13 cellular contexts compared by ENCODE assay signal in the genomic region with DNA sequence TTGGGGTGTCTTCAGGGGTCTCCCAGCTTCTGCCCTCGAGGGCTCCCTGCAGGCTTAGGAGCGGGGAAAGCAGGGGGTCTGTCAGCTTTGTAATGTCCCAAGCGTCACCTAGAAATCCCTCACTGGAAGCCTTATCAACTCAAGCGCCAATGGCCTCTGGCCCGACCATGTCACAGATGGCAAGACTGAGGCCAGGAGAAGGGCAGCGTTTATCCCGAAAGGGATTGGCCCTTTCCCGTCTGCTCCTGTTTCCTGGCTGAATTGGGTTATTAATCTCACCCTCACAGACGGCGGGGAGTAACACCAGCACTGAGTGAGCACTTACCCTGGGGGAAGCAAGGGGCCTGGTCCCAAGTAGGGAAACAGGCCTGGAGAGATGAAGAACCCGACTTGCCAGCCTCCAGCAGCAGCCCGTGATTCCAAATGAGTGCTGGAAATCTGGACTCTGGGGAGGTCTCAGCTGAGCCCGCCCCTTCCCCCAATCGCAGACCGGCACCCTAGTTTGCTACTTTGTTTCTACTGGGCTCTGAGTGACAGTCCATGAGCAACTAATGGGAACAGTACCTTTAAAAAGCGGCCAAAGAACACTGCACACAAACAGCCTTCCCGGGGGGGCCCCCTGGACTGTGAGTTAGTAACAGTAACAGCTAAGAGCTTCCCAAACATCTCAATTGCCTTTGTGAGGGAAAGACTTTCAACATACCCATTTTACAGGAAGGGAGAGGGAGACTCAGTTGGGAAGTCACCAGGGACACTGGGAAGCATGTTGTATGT. TPM values are rescaled to one million over a fixed set of nuclear protein-coding genes. Genes with fewer than 3 reads are reported as not detected.
A peak's percentile ranks its signal among the peaks of the same experiment; 100 is the strongest.
DNase-seq lines count a peak whose midpoint lies in the region; ATAC-seq and TF ChIP-seq lines count a peak whose summit lies in the region.
"Had no signal": no experiment of that assay in that cellular context is flagged by ENCODE, and none has a peak within 500 bp of the region (broad histone marks: within the 10 kb centered on the region; RNA-seq: fewer than 3 reads in every experiment).

No MANE protein-coding gene starts in this region.

- TF ChIP-seq POLR2A in esophagus muscularis mucosa (IDR thresholded peaks at IDR 0.05; ENCODE audit: low read depth) (no peak), prostate gland (IDR thresholded peaks at IDR 0.05) (no peak)

- H3K4me2 ChIP-seq in BLaER1 treated with 17β-estradiol and CSF1 and Interleukin-3, amounts not matched to agents 10 nM and 100 nM = peak overlapping the region; percentile 92 to 99 (median 96)

- 86% methylated on average over 14 of the region's 17 CpGs for WGBS in esophagus muscularis mucosa
- 78% methylated on average over 17 of the region's 17 CpGs for WGBS in prostate gland

- TF ChIP-seq CTCF in esophagus muscularis mucosa (IDR thresholded peaks at IDR 0.05) (no peak), prostate gland (IDR thresholded peaks at IDR 0.05) (no peak)

- H3K4me1 ChIP-seq in BLaER1 treated with 17β-estradiol and CSF1 and Interleukin-3, amounts not matched to agents 10 nM and 100 nM = peaks cover 48 to 78% (median 65%) of the 10 kb centered on the region in 10 experiments
- H3K4me1 ChIP-seq in NT2/D1 (ENCODE audit: insufficient read depth, insufficient read length) = peaks cover 30% of the 10 kb centered on the region
- peaks cover 31 to 51% (median 44%) of the 10 kb centered on the region in 4 donors for H3K4me1 ChIP-seq in esophagus muscularis mucosa
- peaks cover 11% of the 10 kb centered on the region for H3K4me1 ChIP-seq in prostate gland (replicated peaks)

- 0 out of 22 replicates have a peak, but pooled peaks cover 0 to 9% (median 0%) of the 10 kb centered on the region in 11 experiments for H3K27me3 ChIP-seq in BLaER1 treated with 17β-estradiol and CSF1 and Interleukin-3, amounts not matched to agents 10 nM and 100 nM
- H3K27me3 ChIP-seq in NT2/D1 (ENCODE audit: insufficient read depth, insufficient read length) (no peaks in the 10 kb centered on the region), esophagus muscularis mucosa (no peaks in the 10 kb centered on the region), prostate gland (replicated peaks; ENCODE audit: insufficient read depth) (no peaks in the 10 kb centered on the region)

- no peak for ATAC-seq in GM19324 (IDR thresholded peaks at IDR 0.05; ENCODE audit: low FRiP score, unreplicated experiment)

- H3K36me3 ChIP-seq in BLaER1 treated with 17β-estradiol and CSF1 and Interleukin-3, amounts not matched to agents 10 nM and 100 nM = no peaks in the 10 kb centered on the region
- H3K36me3 ChIP-seq in NT2/D1 (ENCODE audit: insufficient read depth, insufficient read length, low read length) = no peaks in the 10 kb centered on the region
- H3K36me3 ChIP-seq in esophagus muscularis mucosa = no peaks in the 10 kb centered on the region
- H3K36me3 ChIP-seq in prostate gland = no peaks in the 10 kb centered on the region

- DNase-seq in NT2/D1 (ENCODE audit: low read depth, low spot score) (no peak), esophagus muscularis mucosa (ENCODE audit: extremely low spot score) (no peak), prostate gland (ENCODE audit: low spot score) (no peak), T-helper 1 cell (no peak), NCI-H446 (lab: John Stamatoyannopoulos, UW) (no peak)
- no peak for DNase-seq in activated CD8-positive, alpha-beta memory T cell treated with anti-CD3 and anti-CD28 coated beads for 24 hours
- DNase-seq: activated gamma-delta T cell; NCI-H146; stimulated activated CD4-positive, alpha-beta T cell treated with anti-CD3 and anti-CD28 coated beads, Interleukin-4, amount 100 ng/mL, for 24 hours; SW 1271 had no signal

- TF ChIP-seq EP300 in esophagus muscularis mucosa (IDR thresholded peaks at IDR 0.05) = no peak

- peak overlapping the region; percentile 64 to 96 (median 93); a peak in 20 of 22 replicates for H3K27ac ChIP-seq in BLaER1 treated with 17β-estradiol and CSF1 and Interleukin-3, amounts not matched to agents 10 nM and 100 nM
- peak overlapping the region; percentile 92 to 99 (median 95) for H3K27ac ChIP-seq in esophagus muscularis mucosa (replicated peaks in 1 of 4)
- H3K27ac ChIP-seq in prostate gland = peak overlapping the region; percentile 87 to 88
- H3K27ac ChIP-seq: parathyroid adenoma had no signal

- intact Hi-C loops in esophagus muscularis mucosa (cut with DNase I) (no loop called here), prostate gland (cut with DNase I) (loop anchor here (1.0 to 10.0 kb wide), 6 partner anchors 52 to 535 kb away; no protein-coding TSS in a partner anchor)

- H3K9ac ChIP-seq in BLaER1 treated with 17β-estradiol and CSF1 and Interleukin-3, amounts not matched to agents 10 nM and 100 nM = peak overlapping the region in 10 of 11 experiments; percentile 52 to 98 (median 69); a peak in 16 of 22 replicates
- H3K9ac ChIP-seq in NT2/D1 (ENCODE audit: insufficient read length, low read depth) = peak overlapping the region; percentile 67
- H3K9ac ChIP-seq: parathyroid adenoma had no signal

- H3K4me3 ChIP-seq in BLaER1 treated with 17β-estradiol and CSF1 and Interleukin-3, amounts not matched to agents 10 nM and 100 nM = peak overlapping the region in 5 of 10 experiments; percentile 26 to 46 (median 40); a peak in 4 of 20 replicates
- H3K4me3 ChIP-seq in NT2/D1 (ENCODE audit: insufficient read length, low read depth) (no peak overlapping the region), esophagus muscularis mucosa (no peak overlapping the region), prostate gland (no peak overlapping the region)

- H3K9me3 ChIP-seq in BLaER1 treated with 17β-estradiol and CSF1 and Interleukin-3, amounts not matched to agents 10 nM and 100 nM (replicated peaks in 1 of 11) = no peaks in the 10 kb centered on the region
- H3K9me3 ChIP-seq in NT2/D1 (ENCODE audit: insufficient read depth, low read length) (no peaks in the 10 kb centered on the region), esophagus muscularis mucosa (no peaks in the 10 kb centered on the region), prostate gland (no peaks in the 10 kb centered on the region)

- H4K20me1 ChIP-seq in BLaER1 treated with 17β-estradiol and CSF1 and Interleukin-3, amounts not matched to agents 10 nM and 100 nM = peaks cover 18 to 22% (median 21%) of the 10 kb centered on the region in 11 experiments

RNA-seq across cellular contexts. Expression of gene NCOR2, which starts 2.1 kb away (rescaled TPM):
- total RNA-seq in esophagus muscularis mucosa (100 to 1,000 TPM; 107 to 188 (median 131) TPM), prostate gland (100 to 1,000 TPM; 184 to 306 TPM)
